Comparison of ENCODE assay signal across 13 cellular contexts in the genomic region with DNA sequence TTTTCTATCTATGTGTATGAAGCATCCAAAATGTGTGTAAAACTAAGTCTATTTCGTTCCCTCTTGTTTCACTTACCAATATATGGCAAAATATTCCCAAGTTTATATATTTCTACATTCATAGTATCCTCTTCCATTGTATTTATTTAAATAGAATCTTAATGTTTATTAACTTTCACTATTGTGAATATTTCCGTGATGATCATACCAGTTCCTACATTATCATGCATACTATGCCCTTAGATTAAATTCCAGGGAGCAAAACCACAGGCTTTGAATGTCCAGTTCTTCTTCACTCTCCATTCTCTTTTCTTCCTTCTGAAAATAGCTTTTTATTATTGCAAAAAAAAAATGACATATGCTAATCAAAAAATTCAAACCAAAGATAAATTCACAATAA.
"Had no signal": no experiment of that assay in that cellular context is flagged by ENCODE, and none has a peak within 500 bp of the region (broad histone marks: within the 10 kb centered on the region; RNA-seq: fewer than 3 reads in every experiment).

No MANE protein-coding gene starts in this region.

- H3K27ac Mint-ChIP-seq: activated naive CD8-positive, alpha-beta T cell; T-helper 17 cell had no signal

- H3K4me3 ChIP-seq: heart left ventricle, right atrium auricular region, skin epidermis, tibial artery, vagina had no signal

- H3K4me3 Mint-ChIP-seq: activated naive CD8-positive, alpha-beta T cell; T-helper 17 cell had no signal

- H3K27me3 ChIP-seq: foreskin keratinocyte, heart left ventricle, right atrium auricular region, tibial artery, vagina had no signal

- DNase-seq: activated CD4-positive, alpha-beta T cell treated with anti-CD3 and anti-CD28 coated beads, Interleukin-2, amount 50 U/mL, for 1 hour; activated gamma-delta T cell; activated T-cell treated with anti-CD3 and anti-CD28 coated beads, Interleukin-2, amount 50 U/mL, for 1 hour; foreskin keratinocyte; heart left ventricle; kidney glomerular epithelial cell; posterior cingulate gyrus; T-helper 17 cell; tibial artery had no signal

- H3K4me1 ChIP-seq: foreskin keratinocyte had no signal

- ATAC-seq: foreskin keratinocyte, heart left ventricle, T-helper 17 cell had no signal

- H3K36me3 ChIP-seq: heart left ventricle, right atrium auricular region, tibial artery, vagina had no signal

- H3K9me3 ChIP-seq: heart left ventricle, right atrium auricular region, tibial artery, vagina had no signal

- H3K27me3 Mint-ChIP-seq: activated naive CD8-positive, alpha-beta T cell; T-helper 17 cell had no signal
